ENCODE assay signal across 8 cellular contexts in the genomic region with DNA sequence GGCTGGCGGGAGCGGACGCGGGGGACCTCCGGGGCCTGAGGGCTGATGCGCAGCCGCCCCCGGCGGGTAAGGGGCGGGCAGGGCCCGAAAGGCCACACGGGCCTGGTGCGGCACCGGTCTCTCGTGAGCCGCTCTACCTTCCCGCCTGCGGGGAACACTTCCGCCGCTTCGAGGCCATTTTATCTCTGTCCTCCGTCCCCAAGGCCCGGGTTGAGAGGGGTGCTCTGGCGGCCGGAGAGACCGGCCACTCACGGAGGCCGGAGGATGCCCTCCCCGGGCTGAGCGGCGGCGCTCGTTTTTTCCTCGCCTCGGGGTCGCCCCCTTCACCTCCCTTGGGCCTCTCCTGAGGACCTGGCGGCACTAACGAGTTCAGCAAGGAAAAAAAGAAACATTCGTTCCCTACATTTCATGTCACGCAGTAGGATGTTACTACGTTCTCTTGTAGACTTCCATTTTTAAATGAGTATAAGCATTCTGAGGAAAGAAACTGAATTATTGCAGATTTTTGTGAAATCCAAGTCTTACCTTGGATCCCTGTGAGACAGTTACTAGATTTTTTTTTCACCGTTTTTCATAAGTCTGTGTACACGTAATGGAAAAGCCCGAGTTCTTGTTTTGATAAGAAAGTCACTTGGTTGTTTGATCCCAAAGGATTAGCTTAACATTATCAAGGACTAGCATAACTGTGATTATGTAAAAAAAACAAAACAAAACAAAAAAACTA. TPM values are rescaled to one million over a fixed set of nuclear protein-coding genes. Genes with fewer than 3 reads are reported as not detected.
DNase-seq lines count a peak whose midpoint lies in the region; ATAC-seq and TF ChIP-seq lines count a peak whose summit lies in the region.

No MANE protein-coding gene starts in this region.

- TF ChIP-seq CTCF in HFF-Myc (IDR thresholded peaks at IDR 0.05; ENCODE audit: low read depth, low read length, missing control alignments) (no peak), MM.1S (IDR thresholded peaks at IDR 0.05; ENCODE audit: low read length) (no peak), right atrium auricular region (IDR thresholded peaks at IDR 0.05) (no peak), retinal pigment epithelial cell (conservative IDR thresholded peaks at IDR 0.05; ENCODE audit: low read depth, low read length) (no peak)

- no peak overlapping the region for H2AFZ ChIP-seq in MM.1S (ENCODE audit: low read length)

- H3K27ac Mint-ChIP-seq in activated naive CD8-positive, alpha-beta T cell treated with anti-CD3 and anti-CD28 coated beads, Interleukin-2, amount 10 ng/mL, durations not matched to agents 7 days and 5 days: peak overlapping the region; percentile 92

- H3K4me1 ChIP-seq in MM.1S (ENCODE audit: low read length) (no peaks in the 10 kb centered on the region), right atrium auricular region (peaks cover 0 to 54% of the 10 kb centered on the region in 2 donors)

- H3K9me3 Mint-ChIP-seq in activated naive CD8-positive, alpha-beta T cell treated with anti-CD3 and anti-CD28 coated beads, Interleukin-2, amount 10 ng/mL, durations not matched to agents 7 days and 5 days: peaks cover 4% of the 10 kb centered on the region

- H3K36me3 ChIP-seq in MM.1S (replicated peaks; ENCODE audit: insufficient read depth, low read length): no peaks in the 10 kb centered on the region
- no peaks in the 10 kb centered on the region for H3K36me3 ChIP-seq in right atrium auricular region

- no peaks in the 10 kb centered on the region for H3K9me2 ChIP-seq in MM.1S (replicated peaks; ENCODE audit: insufficient read depth, low read length)

- peak overlapping the region; percentile 85 for H3K4me3 Mint-ChIP-seq in activated naive CD8-positive, alpha-beta T cell treated with anti-CD3 and anti-CD28 coated beads, Interleukin-2, amount 10 ng/mL, durations not matched to agents 7 days and 5 days

- H3K27me3 ChIP-seq in MM.1S (replicated peaks; ENCODE audit: insufficient read depth, low read length) (no peaks in the 10 kb centered on the region), right atrium auricular region (no peaks in the 10 kb centered on the region)

- H3F3A ChIP-seq in MM.1S (ENCODE audit: insufficient read depth, low read length): no peaks in the 10 kb centered on the region

- H3K27ac ChIP-seq in MM.1S (ENCODE audit: low read length): peak overlapping the region; percentile 65
- peak overlapping the region; percentile 97 to 100 for H3K27ac ChIP-seq in right atrium auricular region

- H3K4me2 ChIP-seq in MM.1S (ENCODE audit: low read depth, low read length): peak overlapping the region; percentile 63

- H3K36me3 Mint-ChIP-seq in activated naive CD8-positive, alpha-beta T cell treated with anti-CD3 and anti-CD28 coated beads, Interleukin-2, amount 10 ng/mL, durations not matched to agents 7 days and 5 days: peaks cover 26% of the 10 kb centered on the region

- H3K27me3 Mint-ChIP-seq in activated naive CD8-positive, alpha-beta T cell treated with anti-CD3 and anti-CD28 coated beads, Interleukin-2, amount 10 ng/mL, durations not matched to agents 7 days and 5 days: no peaks in the 10 kb centered on the region

- H3K9me3 ChIP-seq in MM.1S (replicated peaks; ENCODE audit: insufficient read depth, low read length): no peaks in the 10 kb centered on the region
- no peaks in the 10 kb centered on the region for H3K9me3 ChIP-seq in right atrium auricular region

- POLR2A ChIA-PET in activated naive CD8-positive, alpha-beta T cell treated with anti-CD3 and anti-CD28 coated beads, Interleukin-2, amount 10 ng/mL, durations not matched to agents 7 days and 5 days (lab: Charles Lee): interaction anchor here (1.7 to 5.4 kb wide), 7 partner anchors 10 to 62 kb away, joined by 5 to 89 read pairs (median 13); partner anchors contain the start of genes ACAT2, MRPL18, SOD2 and TCP1

- peaks cover 33% of the 10 kb centered on the region for H3K4me1 Mint-ChIP-seq in activated naive CD8-positive, alpha-beta T cell treated with anti-CD3 and anti-CD28 coated beads, Interleukin-2, amount 10 ng/mL, durations not matched to agents 7 days and 5 days

- peak; percentile 54 to 60 for DNase-seq in stimulated activated CD4-positive, alpha-beta T cell treated with anti-CD3 and anti-CD28 coated beads, Interleukin-2, amount 100 ng/mL, for 24 hours
- no peak for DNase-seq in stimulated activated CD4-positive, alpha-beta T cell treated with anti-CD3 and anti-CD28 coated beads, Interleukin-12 subunit alpha, Interleukin-12 subunit beta, amount 100 ng/mL, for 4 hours
- no peak for DNase-seq in HFF-Myc (ENCODE audit: extremely low read depth, low read depth)
- DNase-seq in MM.1S: peak; percentile 8
- DNase-seq in activated naive CD8-positive, alpha-beta T cell treated with anti-CD3 and anti-CD28 coated beads, Interleukin-2, amount 10 ng/mL, durations not matched to agents 7 days and 5 days: no peak
- DNase-seq in right atrium auricular region (ENCODE audit: low spot score): no peak
- no peak for DNase-seq in retinal pigment epithelial cell (ENCODE audit: low read depth)
- no peak for DNase-seq in kidney tubule cell (ENCODE audit: low spot score)

- H3K79me2 ChIP-seq in MM.1S (ENCODE audit: low read length): peaks cover 77% of the 10 kb centered on the region

- H3K4me3 ChIP-seq in HFF-Myc (replicated peaks; ENCODE audit: low read depth, low read length) (peak overlapping the region; percentile 81), MM.1S (ENCODE audit: low read length) (peak overlapping the region; percentile 75), right atrium auricular region (peak overlapping the region; percentile 59 to 87), retinal pigment epithelial cell (ENCODE audit: low read length) (peak overlapping the region; percentile 79)

- peak overlapping the region; percentile 81 for H3K9ac ChIP-seq in MM.1S (ENCODE audit: low read length)

- H4K20me1 ChIP-seq in MM.1S (ENCODE audit: insufficient read depth, low read length): peaks cover 10% of the 10 kb centered on the region; the same call in 1 of the 2 replicates

- ATAC-seq in activated naive CD8-positive, alpha-beta T cell treated with anti-CD3 and anti-CD28 coated beads, Interleukin-2, amount 10 ng/mL, durations not matched to agents 7 days and 5 days (ENCODE audit: low read depth): peak; percentile 46

RNA-seq across cellular contexts. Expression of gene WTAP, which starts 0.6 kb away (rescaled TPM):
- 100 to 1,000 TPM; 127 to 129 TPM for total RNA-seq in activated naive CD8-positive, alpha-beta T cell treated with anti-CD3 and anti-CD28 coated beads, Interleukin-2, amount 10 ng/mL, durations not matched to agents 7 days and 5 days
- 10 to 100 TPM; 43.4 to 45.3 TPM for total RNA-seq in right atrium auricular region

RNA-seq across cellular contexts. Expression of gene ACAT2, which starts 34.0 kb away (rescaled TPM):
- total RNA-seq in activated naive CD8-positive, alpha-beta T cell treated with anti-CD3 and anti-CD28 coated beads, Interleukin-2, amount 10 ng/mL, durations not matched to agents 7 days and 5 days: 10 to 100 TPM; 55.3 to 57.1 TPM
- 1 to 10 TPM; 1.5 to 1.6 TPM for total RNA-seq in right atrium auricular region

RNA-seq across cellular contexts. Expression of gene SOD2, which starts 34.8 kb away (rescaled TPM):
- 10 to 100 TPM; 68.4 to 72.1 TPM for total RNA-seq in activated naive CD8-positive, alpha-beta T cell treated with anti-CD3 and anti-CD28 coated beads, Interleukin-2, amount 10 ng/mL, durations not matched to agents 7 days and 5 days
- 100 to 1,000 TPM; 243 to 555 TPM for total RNA-seq in right atrium auricular region

Comparison
In these comparisons a context has a peak if more than half of its experiments do, and no peak if none do; other contexts are left out.
1. DNase-seq: peak in stimulated activated CD4-positive, alpha-beta T cell treated with anti-CD3 and anti-CD28 coated beads, Interleukin-2, amount 100 ng/mL, for 24 hours (2 of 2) and MM.1S (single experiment); none in stimulated activated CD4-positive, alpha-beta T cell treated with anti-CD3 and anti-CD28 coated beads, Interleukin-12 subunit alpha, Interleukin-12 subunit beta, amount 100 ng/mL, for 4 hours (single experiment), HFF-Myc (single experiment), activated naive CD8-positive, alpha-beta T cell treated with anti-CD3 and anti-CD28 coated beads, Interleukin-2, amount 10 ng/mL, durations not matched to agents 7 days and 5 days (single experiment), right atrium auricular region (single experiment), retinal pigment epithelial cell (single experiment) and kidney tubule cell (single experiment).
2. RNA of gene ACAT2, which starts 34.0 kb away (total RNA-seq): 55.3 to 57.1 TPM in activated naive CD8-positive, alpha-beta T cell treated with anti-CD3 and anti-CD28 coated beads, Interleukin-2, amount 10 ng/mL, durations not matched to agents 7 days and 5 days; 1.5 to 1.6 TPM in right atrium auricular region; every median in the first group is over 10 times any median in the second.
3. Peak in every context shown above with its lines, with median percentiles within 50 percentile points of each other: H3K4me3 ChIP-seq.